Comparison of ENCODE assay signal across 11 cellular contexts in the genomic region with DNA sequence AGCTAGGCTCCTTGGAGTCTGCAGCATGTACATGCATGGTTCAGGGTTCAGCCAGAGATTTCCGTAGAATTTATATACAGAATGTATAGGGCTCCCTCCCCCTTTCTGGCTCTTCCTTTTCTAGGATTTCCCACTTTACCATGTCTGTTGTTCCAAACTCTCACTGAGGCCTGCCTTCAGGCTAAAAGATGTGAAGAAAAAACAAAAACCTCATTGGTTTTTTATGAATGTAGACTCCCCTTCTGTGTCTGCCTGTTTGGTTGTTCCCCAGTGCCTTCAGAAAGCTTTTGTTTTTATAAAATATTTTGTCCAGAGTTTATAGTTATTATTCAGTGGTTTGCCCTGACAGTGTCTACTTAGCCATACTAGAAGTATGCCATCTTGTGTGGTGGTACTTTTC. TPM values are rescaled to one million over a fixed set of nuclear protein-coding genes. Genes with fewer than 3 reads are reported as not detected.
DNase-seq lines count a peak whose midpoint lies in the region; ATAC-seq, FAIRE-seq and TF ChIP-seq lines count a peak whose summit lies in the region.
"Had no signal": no experiment of that assay in that cellular context is flagged by ENCODE, and none has a peak within 500 bp of the region (broad histone marks: within the 10 kb centered on the region; RNA-seq: fewer than 3 reads in every experiment).

No MANE protein-coding gene starts in this region.

- H3K9me3 ChIP-seq in cardiac muscle cell (ENCODE audit: low read depth): no peaks in the 10 kb centered on the region
- H3K9me3 ChIP-seq in astrocyte (ENCODE audit: insufficient read depth, low read depth, low read length): no peaks in the 10 kb centered on the region
- no peaks in the 10 kb centered on the region for H3K9me3 ChIP-seq in liver (ENCODE audit: control insufficient read depth in 4 of 4, low read length in 3 of 4)
- H3K9me3 ChIP-seq: right atrium auricular region, thyroid gland had no signal

- no peak overlapping the region for H2AFZ ChIP-seq in astrocyte (ENCODE audit: low read depth, low read length)

- no peak overlapping the region for H3K4me3 ChIP-seq in cardiac muscle cell
- H3K4me3 ChIP-seq in astrocyte (ENCODE audit: insufficient read depth, low read depth, low read length): no peak overlapping the region
- H3K4me3 ChIP-seq in liver (ENCODE audit: low read depth in 1 of 3, low read length in 3 of 3): peak overlapping the region in 1 of 3 donors; percentile 61
- H3K4me3 ChIP-seq: right atrium auricular region, thyroid gland had no signal

- peak overlapping the region; percentile 87 for H3K4me2 ChIP-seq in astrocyte (ENCODE audit: low read length)

- no peak for ATAC-seq in left ventricle myocardium superior
- no peak for ATAC-seq in HG03469 (IDR thresholded peaks at IDR 0.05; ENCODE audit: unreplicated experiment)

- H3K9ac ChIP-seq in astrocyte (ENCODE audit: low read length): peak overlapping the region; percentile 28
- H3K9ac ChIP-seq in liver (ENCODE audit: low read depth in 1 of 2, low read length in 2 of 2): peak overlapping the region in 1 of 2 donors; percentile 61

- no peaks in the 10 kb centered on the region for H3K9me3 Mint-ChIP-seq in astrocyte (ENCODE audit: unreplicated experiment)
- H3K9me3 Mint-ChIP-seq in type B pancreatic cell: no peaks in the 10 kb centered on the region

- WGBS in liver: 48% methylated on average over 1 of the region's 1 CpG

- no peak for DNase-seq in cardiac muscle cell (ENCODE audit: low read depth in 1 of 2, low spot score in 1 of 2)
- DNase-seq in left ventricle myocardium superior: no peak
- DNase-seq in astrocyte (ENCODE audit: low read depth): no peak
- no peak for DNase-seq in type B pancreatic cell (ENCODE audit: extremely low spot score, unreplicated experiment)
- DNase-seq in NCI-H128 (lab: John Stamatoyannopoulos, UW; ENCODE audit: unreplicated experiment): no peak
- no peak for DNase-seq in NCI-H2196 treated with DMSO at 0.1 percent for 48 hours (lab: John Stamatoyannopoulos, UW; ENCODE audit: unreplicated experiment)
- DNase-seq: NCI-H69, thyroid gland had no signal

- H3K4me3 Mint-ChIP-seq in astrocyte (ENCODE audit: unreplicated experiment): peak overlapping the region; percentile 97
- peak overlapping the region; percentile 92 for H3K4me3 Mint-ChIP-seq in type B pancreatic cell

- peaks cover 80% of the 10 kb centered on the region for H4K20me1 ChIP-seq in astrocyte (ENCODE audit: insufficient read depth, low read length)

- no peak for TF ChIP-seq RAD21 in liver (IDR thresholded peaks at IDR 0.05)

- H3K4me1 Mint-ChIP-seq in astrocyte (ENCODE audit: low read depth, unreplicated experiment) (peaks cover 40% of the 10 kb centered on the region), type B pancreatic cell (ENCODE audit: unreplicated experiment) (peaks cover 67% of the 10 kb centered on the region)

- intact Hi-C loops in left ventricle myocardium superior (cut with micrococcal nuclease): no loop called here

- H3K36me3 Mint-ChIP-seq in astrocyte (ENCODE audit: low read depth, unreplicated experiment): no peaks in the 10 kb centered on the region
- peaks cover 16% of the 10 kb centered on the region for H3K36me3 Mint-ChIP-seq in type B pancreatic cell

- H3K79me2 ChIP-seq in astrocyte (ENCODE audit: insufficient read depth, low read length): peaks cover 86% of the 10 kb centered on the region

- TF ChIP-seq CTCF in cardiac muscle cell (IDR thresholded peaks at IDR 0.05; ENCODE audit: low read depth, low read length) (no peak), astrocyte (IDR thresholded peaks at IDR 0.05; ENCODE audit: insufficient read depth, low read depth, low read length) (no peak), liver (IDR thresholded peaks at IDR 0.05; ENCODE audit: low read depth, low read length, missing input control) (no peak), type B pancreatic cell (conservative IDR thresholded peaks at IDR 0.05) (no peak)

- H3K4me1 ChIP-seq in cardiac muscle cell (ENCODE audit: low read depth) (peaks cover 55% of the 10 kb centered on the region), astrocyte (ENCODE audit: insufficient read depth, low read length) (peaks cover 29% of the 10 kb centered on the region), liver (ENCODE audit: control insufficient read depth in 4 of 4, insufficient read depth in 4 of 4, low read length in 3 of 4) (peaks cover 15 to 70% (median 37%) of the 10 kb centered on the region in 4 donors)

- H3K27me3 ChIP-seq in cardiac muscle cell: no peaks in the 10 kb centered on the region
- no peaks in the 10 kb centered on the region for H3K27me3 ChIP-seq in astrocyte (ENCODE audit: insufficient read depth, low read length)
- H3K27me3 ChIP-seq in liver (ENCODE audit: control insufficient read depth in 4 of 4, insufficient read depth in 4 of 4, low read length in 3 of 4): no peaks in the 10 kb centered on the region
- H3K27me3 ChIP-seq: right atrium auricular region, thyroid gland had no signal

- no peaks in the 10 kb centered on the region for H3K27me3 Mint-ChIP-seq in astrocyte (ENCODE audit: low read depth, unreplicated experiment)
- H3K27me3 Mint-ChIP-seq in type B pancreatic cell: no peaks in the 10 kb centered on the region

- peak overlapping the region; percentile 63 for H3K27ac ChIP-seq in cardiac muscle cell
- no peak overlapping the region for H3K27ac ChIP-seq in astrocyte (ENCODE audit: low read depth, low read length)
- H3K27ac ChIP-seq in liver (ENCODE audit: low read depth in 1 of 2, low read length in 2 of 2): peak overlapping the region; percentile 67 to 95
- H3K27ac ChIP-seq: right atrium auricular region had no signal

- H3K27ac Mint-ChIP-seq in astrocyte (ENCODE audit: unreplicated experiment) (peak overlapping the region; percentile 6), type B pancreatic cell (no peak overlapping the region)

- no peak for FAIRE-seq in astrocyte (lab: Jason Lieb, UNC)

- no peaks in the 10 kb centered on the region for H3K36me3 ChIP-seq in cardiac muscle cell
- no peaks in the 10 kb centered on the region for H3K36me3 ChIP-seq in astrocyte (ENCODE audit: insufficient read depth, low read length)
- peaks cover 0 to 2% (median under 1%) of the 10 kb centered on the region in 4 donors for H3K36me3 ChIP-seq in liver (ENCODE audit: control insufficient read depth in 4 of 4, insufficient read depth in 3 of 4, low read depth in 1 of 4, low read length in 3 of 4)
- H3K36me3 ChIP-seq: right atrium auricular region, thyroid gland had no signal

TF ChIP-seq in liver, 16 proteins besides CTCF, POLR2A, EP300 and RAD21:
- TF ChIP-seq RXRA (IDR thresholded peaks at IDR 0.05) (no peak), FOXA2 (IDR thresholded peaks at IDR 0.05) (no peak), JUND (IDR thresholded peaks at IDR 0.05) (no peak), SP1 (IDR thresholded peaks at IDR 0.05) (no peak), GABPA (IDR thresholded peaks at IDR 0.05 in 1 of 2, conservative IDR thresholded peaks at IDR 0.05 in 1 of 2) (no peak), HNF4G (IDR thresholded peaks at IDR 0.05) (no peak), FOXA1 (IDR thresholded peaks at IDR 0.05) (no peak)
- TF ChIP-seq, protein P1, sequence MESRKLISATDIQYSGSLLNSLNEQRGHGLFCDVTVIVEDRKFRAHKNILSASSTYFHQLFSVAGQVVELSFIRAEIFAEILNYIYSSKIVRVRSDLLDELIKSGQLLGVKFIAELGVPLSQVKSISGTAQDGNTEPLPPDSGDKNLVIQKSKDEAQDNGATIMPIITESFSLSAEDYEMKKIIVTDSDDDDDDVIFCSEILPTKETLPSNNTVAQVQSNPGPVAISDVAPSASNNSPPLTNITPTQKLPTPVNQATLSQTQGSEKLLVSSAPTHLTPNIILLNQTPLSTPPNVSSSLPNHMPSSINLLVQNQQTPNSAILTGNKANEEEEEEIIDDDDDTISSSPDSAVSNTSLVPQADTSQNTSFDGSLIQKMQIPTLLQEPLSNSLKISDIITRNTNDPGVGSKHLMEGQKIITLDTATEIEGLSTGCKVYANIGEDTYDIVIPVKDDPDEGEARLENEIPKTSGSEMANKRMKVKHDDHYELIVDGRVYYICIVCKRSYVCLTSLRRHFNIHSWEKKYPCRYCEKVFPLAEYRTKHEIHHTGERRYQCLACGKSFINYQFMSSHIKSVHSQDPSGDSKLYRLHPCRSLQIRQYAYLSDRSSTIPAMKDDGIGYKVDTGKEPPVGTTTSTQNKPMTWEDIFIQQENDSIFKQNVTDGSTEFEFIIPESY (IDR thresholded peaks at IDR 0.05): no peak

RNA-seq across cellular contexts. Expression of a gene that starts 3.6 kb away (rescaled TPM):
- total RNA-seq in cardiac muscle cell: 111 and 178 TPM in 2 replicates
- 340 and 391 TPM in 2 replicates for polyA plus RNA-seq in cardiac muscle cell
- 496 TPM for total RNA-seq in left ventricle myocardium superior
- total RNA-seq in astrocyte: 120 and 128 TPM in 2 replicates
- 100 to 1,000 TPM in 1 of 2 donors, 10 to 100 TPM in 1; 74.5 to 170 TPM for total RNA-seq in liver
- 100 to 1,000 TPM; 201 to 415 TPM for polyA plus RNA-seq in liver
- total RNA-seq in type B pancreatic cell (ENCODE audit: low replicate concordance): 122 and 135 TPM in 2 replicates

RNA-seq across cellular contexts. Expression of a gene that starts 30.5 kb away (rescaled TPM):
- total RNA-seq in cardiac muscle cell (12.6 and 88.8 TPM in 2 replicates), left ventricle myocardium superior (46.1 TPM), astrocyte (24.4 and 28.1 TPM in 2 replicates), liver (10 to 100 TPM; 15.0 to 19.7 TPM), type B pancreatic cell (ENCODE audit: low replicate concordance) (28.2 and 38.8 TPM in 2 replicates)
- polyA plus RNA-seq in cardiac muscle cell (21.5 and 47.8 TPM in 2 replicates), liver (10 to 100 TPM in 1 of 2 donors, 1 to 10 TPM in 1; 2.7 to 59.7 TPM)
